ENCODE assay signal across 24 cellular contexts in genomic region chr11:58830693-58831301, GRCh38. TPM values are rescaled to one million over a fixed set of nuclear protein-coding genes. Genes with fewer than 3 reads are reported as not detected.
"Had no signal": no experiment of that assay in that cellular context is flagged by ENCODE, and none has a peak within 500 bp of the region (broad histone marks: within the 10 kb centered on the region; RNA-seq: fewer than 3 reads in every experiment).

No MANE protein-coding gene starts in this region.

- ATAC-seq: activated CD8-positive, alpha-beta T cell treated with anti-CD3 and anti-CD28 coated beads for 36 hours; gastroesophageal sphincter; heart left ventricle; left ventricle myocardium superior; stimulated activated naive CD8-positive, alpha-beta T cell treated with anti-CD3 and anti-CD28 coated beads, Interleukin-15, amount 100 ng/mL, for 72 hours had no signal

- H3K4me1 Mint-ChIP-seq: activated CD4-positive, alpha-beta T cell treated with anti-CD3 and anti-CD28 coated beads, Interleukin-2, amount 10 ng/mL, durations not matched to agents 24 days and 14 days; activated naive CD8-positive, alpha-beta T cell treated with anti-CD3 and anti-CD28 coated beads, Interleukin-2, amount 10 ng/mL, durations not matched to agents 7 days and 5 days; brain; central memory CD8-positive, alpha-beta T cell; neural crest cell; stimulated activated naive CD8-positive, alpha-beta T cell treated with anti-CD3 and anti-CD28 coated beads, Interleukin-15, amount 100 ng/mL, for 72 hours had no signal

- DNase-seq: activated CD4-positive, alpha-beta T cell treated with anti-CD3 and anti-CD28 coated beads, Interleukin-2, amount 10 ng/mL, durations not matched to agents 24 days and 14 days; activated CD4-positive, CD25-positive, alpha-beta regulatory T cell; activated CD8-positive, alpha-beta T cell treated with anti-CD3 and anti-CD28 coated beads for 36 hours; activated naive CD4-positive, alpha-beta T cell treated with Interleukin-2 at 50 U/mL for 16 hours; activated naive CD8-positive, alpha-beta T cell treated with anti-CD3 and anti-CD28 coated beads, Interleukin-2, amount 10 ng/mL, durations not matched to agents 7 days and 5 days; activated T-cell treated with anti-CD3 and anti-CD28 coated beads, Interleukin-2, amount 50 U/mL, for 1 hour; effector CD4-positive, alpha-beta T cell; left ventricle myocardium superior; naive B cell; stimulated activated naive CD8-positive, alpha-beta T cell treated with anti-CD3 and anti-CD28 coated beads, Interleukin-15, amount 100 ng/mL, for 72 hours; T-helper 9 cell; trophoblast cell had no signal

- H3K4me1 ChIP-seq: esophagus muscularis mucosa, gastroesophageal sphincter, heart left ventricle, suprapubic skin had no signal

- H3K27me3 Mint-ChIP-seq: activated naive CD8-positive, alpha-beta T cell treated with anti-CD3 and anti-CD28 coated beads, Interleukin-2, amount 10 ng/mL, durations not matched to agents 7 days and 5 days; brain; progenitor cell of endocrine pancreas had no signal

- H3K9me3 Mint-ChIP-seq: activated CD4-positive, alpha-beta T cell treated with anti-CD3 and anti-CD28 coated beads, Interleukin-2, amount 10 ng/mL, durations not matched to agents 24 days and 14 days; activated CD8-positive, alpha-beta T cell treated with anti-CD3 and anti-CD28 coated beads for 36 hours; activated T-helper 2 cell treated with anti-CD3 and anti-CD28 coated beads, Interferon-gamma antibody, Interleukin-2, Interleukin-4, amounts not matched to agents 10 μg/mL and 5 μg/mL and 100 μg/mL, durations not matched to agents 14 hours and 24 hours and 36 hours; central memory CD8-positive, alpha-beta T cell had no signal

- H3K9me3 ChIP-seq: suprapubic skin had no signal

- H3K27ac ChIP-seq: coronary artery, esophagus muscularis mucosa, gastroesophageal sphincter, heart left ventricle, skin epidermis, suprapubic skin had no signal

- H3K27me3 ChIP-seq: suprapubic skin had no signal

- H3K27ac Mint-ChIP-seq: activated CD4-positive, alpha-beta T cell treated with anti-CD3 and anti-CD28 coated beads, Interleukin-2, amount 10 ng/mL, durations not matched to agents 24 days and 14 days; activated CD8-positive, alpha-beta T cell treated with anti-CD3 and anti-CD28 coated beads for 36 hours; activated naive CD8-positive, alpha-beta T cell treated with anti-CD3 and anti-CD28 coated beads, Interleukin-2, amount 10 ng/mL, durations not matched to agents 7 days and 5 days; activated T-helper 2 cell treated with anti-CD3 and anti-CD28 coated beads, Interferon-gamma antibody, Interleukin-2, Interleukin-4, amounts not matched to agents 10 μg/mL and 5 μg/mL and 100 μg/mL, durations not matched to agents 14 hours and 24 hours and 36 hours; brain; progenitor cell of endocrine pancreas; stimulated activated naive CD8-positive, alpha-beta T cell treated with anti-CD3 and anti-CD28 coated beads, Interleukin-15, amount 100 ng/mL, for 72 hours had no signal

- H3K36me3 Mint-ChIP-seq: activated naive CD8-positive, alpha-beta T cell treated with anti-CD3 and anti-CD28 coated beads, Interleukin-2, amount 10 ng/mL, durations not matched to agents 7 days and 5 days; naive B cell had no signal

- H3K36me3 ChIP-seq: esophagus muscularis mucosa, gastroesophageal sphincter, heart left ventricle, suprapubic skin had no signal

- H3K4me3 ChIP-seq: coronary artery, esophagus muscularis mucosa, gastroesophageal sphincter, skin epidermis, suprapubic skin had no signal

- H3K4me3 Mint-ChIP-seq: activated CD4-positive, alpha-beta T cell treated with anti-CD3 and anti-CD28 coated beads, Interleukin-2, amount 10 ng/mL, durations not matched to agents 24 days and 14 days; activated CD8-positive, alpha-beta T cell treated with anti-CD3 and anti-CD28 coated beads for 36 hours; activated naive CD8-positive, alpha-beta T cell treated with anti-CD3 and anti-CD28 coated beads, Interleukin-2, amount 10 ng/mL, durations not matched to agents 7 days and 5 days; brain; central memory CD8-positive, alpha-beta T cell; neural crest cell; stimulated activated naive CD8-positive, alpha-beta T cell treated with anti-CD3 and anti-CD28 coated beads, Interleukin-15, amount 100 ng/mL, for 72 hours had no signal

RNA-seq across cellular contexts. Expression of gene GLYATL2, which starts 13.7 kb away (rescaled TPM):
- total RNA-seq: activated CD4-positive, alpha-beta T cell treated with anti-CD3 and anti-CD28 coated beads, Interleukin-2, amount 10 ng/mL, durations not matched to agents 24 days and 14 days; activated CD8-positive, alpha-beta T cell treated with anti-CD3 and anti-CD28 coated beads for 36 hours; activated naive CD8-positive, alpha-beta T cell treated with anti-CD3 and anti-CD28 coated beads, Interleukin-2, amount 10 ng/mL, durations not matched to agents 7 days and 5 days; activated T-helper 2 cell treated with anti-CD3 and anti-CD28 coated beads, Interferon-gamma antibody, Interleukin-2, Interleukin-4, amounts not matched to agents 10 μg/mL and 5 μg/mL and 100 μg/mL, durations not matched to agents 14 hours and 24 hours and 36 hours; omental fat pad had no signal
